In the genomic region with DNA sequence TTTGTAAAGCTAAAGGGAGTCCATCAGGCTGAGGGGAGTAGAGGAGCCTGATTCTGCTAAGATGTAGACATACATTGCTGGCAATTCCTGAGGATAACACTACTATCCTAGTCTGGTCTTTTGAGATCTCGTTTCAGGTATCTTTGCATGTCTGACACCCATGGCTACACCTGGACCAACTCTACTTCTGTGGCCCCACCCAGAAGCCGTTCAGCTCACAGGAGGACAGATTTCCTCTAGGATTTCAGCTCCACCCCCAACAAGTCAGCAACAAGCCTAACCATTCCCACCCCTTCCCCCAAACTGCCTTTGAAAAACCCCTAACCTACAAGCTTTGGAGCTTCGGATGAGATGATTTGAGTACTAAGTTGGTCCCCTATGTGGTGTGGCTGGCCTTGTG, we compare ENCODE assay signal across 7 cellular contexts.
"Had no signal": no experiment of that assay in that cellular context is flagged by ENCODE, and none has a peak within 500 bp of the region (broad histone marks: within the 10 kb centered on the region; RNA-seq: fewer than 3 reads in every experiment).

No MANE protein-coding gene starts in this region.

- H3K4me3 ChIP-seq: GM23248, K562 had no signal

- DNase-seq: GM23248, H7, HCEC 1CT, IMR-90, KG1 had no signal

- H3K9ac ChIP-seq: GM23248 had no signal

- H3K27ac ChIP-seq: GM23248, HL-60 had no signal

- H2AFZ ChIP-seq: GM23248 had no signal

- ATAC-seq: K562 had no signal
